25 cellular contexts compared by ENCODE assay signal in genomic region chr15:25733036-25733855, GRCh38.
DNase-seq lines count a peak whose midpoint lies in the region; ATAC-seq, FAIRE-seq and TF ChIP-seq lines count a peak whose summit lies in the region.
"Had no signal": no experiment of that assay in that cellular context is flagged by ENCODE, and none has a peak within 500 bp of the region (broad histone marks: within the 10 kb centered on the region; RNA-seq: fewer than 3 reads in every experiment).

No MANE protein-coding gene starts in this region.

- POLR2A ChIA-PET in activated CD4-positive, alpha-beta T cell treated with anti-CD3 and anti-CD28 coated beads, Interleukin-2, amount 10 ng/mL, durations not matched to agents 7 days and 5 days (lab: Charles Lee), result no interaction called here
- POLR2A ChIA-PET in activated CD4-positive, alpha-beta T cell treated with anti-CD3 and anti-CD28 coated beads for 36 hours (lab: Charles Lee), result no interaction called here
- POLR2A ChIA-PET in WTC11 (lab: Charles Lee), result no interaction called here
- POLR2A ChIA-PET in HepG2 (lab: Yijun Ruan, JAX), result no interaction called here

- intact Hi-C loops in activated CD4-positive, alpha-beta T cell treated with anti-CD3 and anti-CD28 coated beads for 36 hours (cut with DNase I, micrococcal nuclease), result no loop called here
- intact Hi-C loops in HepG2 (cut with micrococcal nuclease; ENCODE audit: unreplicated experiment) (no loop called here), spleen (cut with DNase I; ENCODE audit: low total_unique reads) (no loop called here)

- H3K9ac ChIP-seq in HepG2 (ENCODE audit: insufficient read depth, low read depth, low read length), result no peak overlapping the region

- TF ChIP-seq CTCF in WTC11 (IDR thresholded peaks at IDR 0.05), result no peak
- TF ChIP-seq CTCF in HepG2 (CRISPR knock-in tag; IDR thresholded peaks at IDR 0.05), result no peak
- no peak for TF ChIP-seq CTCF in spleen (IDR thresholded peaks at IDR 0.05 in 8 of 11, conservative IDR thresholded peaks at IDR 0.05 in 3 of 11)

- peaks cover 3% of the 10 kb centered on the region for H3K4me1 Mint-ChIP-seq in activated CD4-positive, alpha-beta T cell treated with anti-CD3 and anti-CD28 coated beads, Interleukin-2, amount 10 ng/mL, durations not matched to agents 7 days and 5 days
- no peaks in the 10 kb centered on the region for H3K4me1 Mint-ChIP-seq in activated CD4-positive, alpha-beta T cell treated with anti-CD3 and anti-CD28 coated beads for 36 hours
- H3K4me1 Mint-ChIP-seq in WTC11, result no peaks in the 10 kb centered on the region
- H3K4me1 Mint-ChIP-seq: stimulated activated naive B cell treated with anti-CD40 and anti-IgM and Interleukin-4, amounts not matched to agents 10 μg/mL and 1 μg/mL and 100 μg/mL, for 72 hours had no signal

- H3K4me3 Mint-ChIP-seq in activated CD4-positive, alpha-beta T cell treated with anti-CD3 and anti-CD28 coated beads, Interleukin-2, amount 10 ng/mL, durations not matched to agents 7 days and 5 days, result no peak overlapping the region
- H3K4me3 Mint-ChIP-seq in activated CD4-positive, alpha-beta T cell treated with anti-CD3 and anti-CD28 coated beads for 36 hours, result no peak overlapping the region
- H3K4me3 Mint-ChIP-seq in WTC11, result no peak overlapping the region
- H3K4me3 Mint-ChIP-seq: stimulated activated naive B cell treated with anti-CD40 and anti-IgM and Interleukin-4, amounts not matched to agents 10 μg/mL and 1 μg/mL and 100 μg/mL, for 72 hours; T-helper 1 cell treated with Interleukin-12 subunit alpha and Interleukin-12 subunit beta and Interleukin-4 antibody, amounts not matched to agents 30 μg/mL and 1 μg/mL, for 36 hours had no signal

- TF ChIP-seq EP300 in HepG2 (IDR thresholded peaks at IDR 0.05; ENCODE audit: low read depth in 2 of 2, low read length in 2 of 2) (no peak), HepG2 (CRISPR knock-in tag; IDR thresholded peaks at IDR 0.05; ENCODE audit: borderline replicate concordance) (no peak)

- TF ChIP-seq POLR2A in HepG2 (IDR thresholded peaks at IDR 0.05; ENCODE audit: insufficient read depth in 1 of 2, low read depth in 2 of 2, low read length in 2 of 2), result no peak
- TF ChIP-seq POLR2A in spleen (IDR thresholded peaks at IDR 0.05), result no peak

- 51% methylated on average over 6 of the region's 18 CpGs for WGBS in HepG2 (ENCODE audit: low lambda C conversion rate)
- 78 to 86% (median 85%) methylated on average over 11 to 18 of the region's 18 CpGs for WGBS in spleen, 5 donors

- in situ Hi-C loops in HepG2 (cut with HindIII; ENCODE audit: extremely low pct_ligation_motif_present, low pct_unique_long_range_greater_than_20kb), result no loop called here

- H3K36me3 Mint-ChIP-seq in activated CD4-positive, alpha-beta T cell treated with anti-CD3 and anti-CD28 coated beads, Interleukin-2, amount 10 ng/mL, durations not matched to agents 7 days and 5 days (ENCODE audit: low read depth), result peaks cover 21% of the 10 kb centered on the region
- H3K36me3 Mint-ChIP-seq in activated CD4-positive, alpha-beta T cell treated with anti-CD3 and anti-CD28 coated beads for 36 hours (ENCODE audit: low read depth), result peaks cover 2% of the 10 kb centered on the region
- H3K36me3 Mint-ChIP-seq in WTC11, result no peaks in the 10 kb centered on the region
- H3K36me3 Mint-ChIP-seq: stimulated activated naive B cell treated with anti-CD40 and anti-IgM and Interleukin-4, amounts not matched to agents 10 μg/mL and 1 μg/mL and 100 μg/mL, for 72 hours had no signal

- H3K79me2 ChIP-seq in HepG2 (ENCODE audit: insufficient read depth, low read length), result no peaks in the 10 kb centered on the region

- H3K4me2 ChIP-seq in HepG2 (ENCODE audit: low read depth, low read length), result no peak overlapping the region
- H3K4me2 ChIP-seq: smooth muscle cell had no signal

- ATAC-seq in activated CD4-positive, alpha-beta T cell treated with anti-CD3 and anti-CD28 coated beads for 36 hours, result no peak
- ATAC-seq in WTC11 (no peak), HepG2 (peak; percentile 50)
- ATAC-seq: gastrocnemius medialis, HCT116 had no signal

- H3K4me1 ChIP-seq in HepG2 (ENCODE audit: insufficient read depth, low read length) (no peaks in the 10 kb centered on the region), spleen (no peaks in the 10 kb centered on the region)

- no peak overlapping the region for H2AFZ ChIP-seq in HepG2 (ENCODE audit: low read length)

- no peak overlapping the region for H3K4me3 ChIP-seq in HepG2 (replicated peaks in 1 of 3; ENCODE audit: insufficient read depth in 1 of 3, low read depth in 2 of 3, low read length in 3 of 3)
- H3K4me3 ChIP-seq in spleen, result no peak overlapping the region
- H3K4me3 ChIP-seq: gastrocnemius medialis, smooth muscle cell, tibial nerve had no signal

- no peak for DNase-seq in activated CD4-positive, alpha-beta T cell treated with anti-CD3 and anti-CD28 coated beads, Interleukin-2, amount 10 ng/mL, durations not matched to agents 7 days and 5 days
- no peak for DNase-seq in activated CD4-positive, alpha-beta T cell treated with anti-CD3 and anti-CD28 coated beads for 36 hours
- DNase-seq in WTC11 (ENCODE audit: low spot score) (no peak), HepG2 (ENCODE audit: low spot score) (no peak), spleen (peak; percentile 15), dedifferentiated amniotic fluid mesenchymal stem cell (ENCODE audit: extremely low spot score) (no peak), medulla oblongata (ENCODE audit: extremely low spot score) (no peak)
- no peak for DNase-seq in NK-92 treated with Interleukin-12 subunit alpha and Interleukin-12 subunit beta, amount 100 ng/mL, for 24 hours (lab: John Stamatoyannopoulos, UW)
- DNase-seq: 8988T; activated effector memory CD4-positive, alpha-beta T cell treated with Interleukin-2 at 50 U/mL for 16 hours; brain microvascular endothelial cell; DMS153; gastrocnemius medialis; hypothalamus; NCI-H1048; NCI-H2029; NCI-H2227 treated with DMSO at 0.1 percent for 48 hours; nucleus accumbens; stimulated activated naive B cell treated with anti-CD40 and anti-IgM and Interleukin-4, amounts not matched to agents 10 μg/mL and 1 μg/mL and 100 μg/mL, for 72 hours had no signal

- FAIRE-seq in HepG2 (lab: Jason Lieb, UNC), result no peak
- FAIRE-seq: islet of Langerhans had no signal

- H3K9me3 Mint-ChIP-seq in activated CD4-positive, alpha-beta T cell treated with anti-CD3 and anti-CD28 coated beads, Interleukin-2, amount 10 ng/mL, durations not matched to agents 7 days and 5 days, result no peaks in the 10 kb centered on the region
- H3K9me3 Mint-ChIP-seq in activated CD4-positive, alpha-beta T cell treated with anti-CD3 and anti-CD28 coated beads for 36 hours (ENCODE audit: low read depth), result no peaks in the 10 kb centered on the region
- H3K9me3 Mint-ChIP-seq in WTC11, result 0 out of 2 replicates have a peak, but pooled peaks cover 7% of the 10 kb centered on the region
- H3K9me3 Mint-ChIP-seq: stimulated activated naive B cell treated with anti-CD40 and anti-IgM and Interleukin-4, amounts not matched to agents 10 μg/mL and 1 μg/mL and 100 μg/mL, for 72 hours; T-helper 1 cell treated with Interleukin-12 subunit alpha and Interleukin-12 subunit beta and Interleukin-4 antibody, amounts not matched to agents 30 μg/mL and 1 μg/mL, for 36 hours had no signal

- peak overlapping the region; percentile 62 for H3K27ac Mint-ChIP-seq in activated CD4-positive, alpha-beta T cell treated with anti-CD3 and anti-CD28 coated beads, Interleukin-2, amount 10 ng/mL, durations not matched to agents 7 days and 5 days
- H3K27ac Mint-ChIP-seq in activated CD4-positive, alpha-beta T cell treated with anti-CD3 and anti-CD28 coated beads for 36 hours, result no peak overlapping the region
- no peak overlapping the region for H3K27ac Mint-ChIP-seq in WTC11
- H3K27ac Mint-ChIP-seq: stimulated activated naive B cell treated with anti-CD40 and anti-IgM and Interleukin-4, amounts not matched to agents 10 μg/mL and 1 μg/mL and 100 μg/mL, for 72 hours; T-helper 1 cell treated with Interleukin-12 subunit alpha and Interleukin-12 subunit beta and Interleukin-4 antibody, amounts not matched to agents 30 μg/mL and 1 μg/mL, for 36 hours had no signal

- no peaks in the 10 kb centered on the region for H3K36me3 ChIP-seq in HepG2 (replicated peaks in 1 of 2; ENCODE audit: control insufficient read depth in 1 of 2, insufficient read depth in 2 of 2, low read length in 2 of 2)
- H3K36me3 ChIP-seq in spleen, result no peaks in the 10 kb centered on the region
- H3K36me3 ChIP-seq: brain microvascular endothelial cell, gastrocnemius medialis, tibial nerve had no signal

- no peaks in the 10 kb centered on the region for H3K27me3 Mint-ChIP-seq in activated CD4-positive, alpha-beta T cell treated with anti-CD3 and anti-CD28 coated beads, Interleukin-2, amount 10 ng/mL, durations not matched to agents 7 days and 5 days
- no peaks in the 10 kb centered on the region for H3K27me3 Mint-ChIP-seq in activated CD4-positive, alpha-beta T cell treated with anti-CD3 and anti-CD28 coated beads for 36 hours
- H3K27me3 Mint-ChIP-seq in WTC11 (ENCODE audit: low read depth), result no peaks in the 10 kb centered on the region

- no peak overlapping the region for H3K27ac ChIP-seq in HepG2 (ENCODE audit: extremely low read length, insufficient read depth, low read length)
- no peak overlapping the region for H3K27ac ChIP-seq in spleen
- H3K27ac ChIP-seq: brain microvascular endothelial cell, gastrocnemius medialis, RWPE1, tibial nerve had no signal

- no peaks in the 10 kb centered on the region for H4K20me1 ChIP-seq in HepG2 (ENCODE audit: insufficient read depth, low read length)

- H3K9me3 ChIP-seq in HepG2 (ENCODE audit: low read length) (no peaks in the 10 kb centered on the region), spleen (no peaks in the 10 kb centered on the region)
- H3K9me3 ChIP-seq: gastrocnemius medialis, tibial nerve had no signal

- H3K27me3 ChIP-seq in HepG2 (ENCODE audit: control insufficient read depth in 1 of 2, insufficient read depth in 2 of 2, low read length in 2 of 2), result no peaks in the 10 kb centered on the region
- H3K27me3 ChIP-seq in spleen (replicated peaks in 1 of 7), result peaks cover 0 to 3% (median 0%) of the 10 kb centered on the region in 7 donors
- H3K27me3 ChIP-seq: brain microvascular endothelial cell, gastrocnemius medialis, tibial nerve had no signal

- CTCF ChIA-PET in activated CD4-positive, alpha-beta T cell treated with anti-CD3 and anti-CD28 coated beads, Interleukin-2, amount 10 ng/mL, durations not matched to agents 7 days and 5 days (lab: Charles Lee), result no interaction called here
- CTCF ChIA-PET in activated CD4-positive, alpha-beta T cell treated with anti-CD3 and anti-CD28 coated beads for 36 hours (lab: Charles Lee), result no interaction called here
- CTCF ChIA-PET in WTC11 (lab: Charles Lee) (no interaction called here), HepG2 (lab: Yijun Ruan, JAX; ENCODE audit: low intra/inter-chr PET ratio, low total read pairs) (no interaction called here)

- TF ChIP-seq RAD21 in HepG2 (CRISPR knock-in tag; IDR thresholded peaks at IDR 0.05), result no peak

- no TSS peak for BruUV-seq in HepG2 (replicated peaks; lab: Mats Ljungman, UMichigan)
